In genomic region chr3:17030438-17030837, GRCh38 we compare ENCODE assay signal across 17 cellular contexts.
DNase-seq lines count a peak whose midpoint lies in the region; ATAC-seq, FAIRE-seq and TF ChIP-seq lines count a peak whose summit lies in the region.
"Had no signal": no experiment of that assay in that cellular context is flagged by ENCODE, and none has a peak within 500 bp of the region (broad histone marks: within the 10 kb centered on the region; RNA-seq: fewer than 3 reads in every experiment).

No MANE protein-coding gene starts in this region.

- H3K36me3 ChIP-seq in OCI-LY1 (ENCODE audit: insufficient read depth, low read length) (peaks cover 11% of the 10 kb centered on the region; the same call in 1 of the 2 replicates), HepG2 (replicated peaks in 1 of 2; ENCODE audit: control insufficient read depth in 1 of 2, insufficient read depth in 2 of 2, low read length in 2 of 2) (no peaks in the 10 kb centered on the region), trophoblast cell (ENCODE audit: control insufficient read depth in 1 of 2, insufficient read depth in 2 of 2, low read length in 2 of 2) (no peaks in the 10 kb centered on the region), tibial nerve (no peaks in the 10 kb centered on the region)
- H3K36me3 ChIP-seq: BE2C, pancreas had no signal

- H3K27me3 ChIP-seq in OCI-LY1 (ENCODE audit: insufficient read depth, low read length), result no peaks in the 10 kb centered on the region
- H3K27me3 ChIP-seq in HepG2 (ENCODE audit: control insufficient read depth in 1 of 2, insufficient read depth in 2 of 2, low read length in 2 of 2), result peaks cover 1 to 3% of the 10 kb centered on the region in 2 experiments; a peak in 2 of 5 replicates
- no peaks in the 10 kb centered on the region for H3K27me3 ChIP-seq in trophoblast cell (ENCODE audit: insufficient read depth, low read length)
- no peaks in the 10 kb centered on the region for H3K27me3 ChIP-seq in tibial nerve
- H3K27me3 ChIP-seq: BE2C, pancreas, testis had no signal

- BruUV-seq in HepG2 (replicated peaks; lab: Mats Ljungman, UMichigan), result no TSS peak

- intact Hi-C loops in HepG2 (cut with micrococcal nuclease; ENCODE audit: unreplicated experiment), result loop anchor here (5.0 kb wide), 1 partner anchor 202 kb away; no protein-coding TSS in a partner anchor
- intact Hi-C loops in left ventricle myocardium superior (cut with micrococcal nuclease), result loop anchor here (10.0 kb wide), 1 partner anchor 426 kb away; the partner anchor contains the start of gene DAZL

- H3K9me2 ChIP-seq in OCI-LY1 (ENCODE audit: low read depth, low read length), result no peaks in the 10 kb centered on the region

- H3K23ac ChIP-seq in trophoblast cell (ENCODE audit: low read length), result no peak overlapping the region

- H3K18ac ChIP-seq in trophoblast cell (ENCODE audit: low read length), result no peak overlapping the region

- no peak for DNase-seq in GM12891 (ENCODE audit: insufficient read length, low spot score)
- DNase-seq in HepG2 (ENCODE audit: low spot score), result no peak
- DNase-seq in trophoblast cell, result no peak
- no peak for DNase-seq in left ventricle myocardium superior
- DNase-seq in tibial nerve (ENCODE audit: low spot score in 2 of 2), result no peak
- DNase-seq: activated CD4-positive, alpha-beta T cell treated with anti-CD3 and anti-CD28 coated beads for 36 hours; activated naive CD4-positive, alpha-beta T cell treated with anti-CD3 and anti-CD28 coated beads for 36 hours; BE2C; DMS 273 treated with DMSO at 0.1 percent for 48 hours; kidney; NCI-H146; NCI-H446; pancreas; stimulated activated CD4-positive, alpha-beta T cell treated with anti-CD3 and anti-CD28 coated beads, Interleukin-4, amount 100 ng/mL, for 1 hour; testis had no signal

- no peak for TF ChIP-seq RAD21 in HepG2 (CRISPR knock-in tag; IDR thresholded peaks at IDR 0.05)

- H2BK120ac ChIP-seq in trophoblast cell (ENCODE audit: insufficient read depth, low read length, poor library complexity), result no peak overlapping the region

- no peaks in the 10 kb centered on the region for H3F3A ChIP-seq in OCI-LY1 (ENCODE audit: insufficient read depth, low read length)

- H3K4me2 ChIP-seq in OCI-LY1 (ENCODE audit: low read length), result peak overlapping the region; percentile 21; the same call in 1 of the 2 replicates
- H3K4me2 ChIP-seq in HepG2 (ENCODE audit: low read depth, low read length), result no peak overlapping the region
- no peak overlapping the region for H3K4me2 ChIP-seq in trophoblast cell (ENCODE audit: low read length)

- H2AK5ac ChIP-seq in trophoblast cell (ENCODE audit: low read length), result no peak overlapping the region

- in situ Hi-C loops in HepG2 (cut with HindIII; ENCODE audit: extremely low pct_ligation_motif_present, low pct_unique_long_range_greater_than_20kb), result loop anchor here (25.0 kb wide), 1 partner anchor 418 kb away; the partner anchor contains the start of gene DAZL

- CTCF ChIA-PET in HepG2 (lab: Yijun Ruan, JAX; ENCODE audit: low intra/inter-chr PET ratio, low total read pairs), result no interaction called here

- H3K79me1 ChIP-seq in trophoblast cell (ENCODE audit: low read length), result no peaks in the 10 kb centered on the region

- FAIRE-seq in GM12891 (lab: Jason Lieb, UNC), result peak; percentile 65
- no peak for FAIRE-seq in HepG2 (lab: Jason Lieb, UNC)
- FAIRE-seq: kidney, pancreas had no signal

- TF ChIP-seq POLR2A in GM12891 (IDR thresholded peaks at IDR 0.05; ENCODE audit: low read depth, low read length) (no peak), HepG2 (IDR thresholded peaks at IDR 0.05; ENCODE audit: insufficient read depth in 1 of 2, low read depth in 2 of 2, low read length in 2 of 2) (no peak), tibial nerve (IDR thresholded peaks at IDR 0.05) (no peak)

- H3K79me2 ChIP-seq in OCI-LY1 (ENCODE audit: insufficient read depth, low read length) (no peaks in the 10 kb centered on the region; the same call in 1 of the 2 replicates), HepG2 (ENCODE audit: insufficient read depth, low read length) (no peaks in the 10 kb centered on the region), trophoblast cell (ENCODE audit: control insufficient read depth, insufficient read depth, low read length, poor library complexity) (no peaks in the 10 kb centered on the region)

- H3K27ac ChIP-seq in OCI-LY1 (ENCODE audit: low read depth, low read length, poor library complexity, severe bottlenecking), result peak overlapping the region; percentile 59
- H3K27ac ChIP-seq in HepG2 (ENCODE audit: extremely low read length, insufficient read depth, low read length), result no peak overlapping the region
- H3K27ac ChIP-seq in trophoblast cell (ENCODE audit: low read depth, low read length), result no peak overlapping the region
- no peak overlapping the region for H3K27ac ChIP-seq in tibial nerve
- H3K27ac ChIP-seq: pancreas, testis had no signal

- no peaks in the 10 kb centered on the region for H4K20me1 ChIP-seq in OCI-LY1 (ENCODE audit: insufficient read depth, low read length)
- no peaks in the 10 kb centered on the region for H4K20me1 ChIP-seq in HepG2 (ENCODE audit: insufficient read depth, low read length)

- POLR2A ChIA-PET in HepG2 (lab: Yijun Ruan, JAX), result no interaction called here

- no peak overlapping the region for H2BK5ac ChIP-seq in trophoblast cell (ENCODE audit: low read depth, low read length, poor library complexity)

- WGBS in HepG2 (ENCODE audit: low lambda C conversion rate), result 0% methylated on average over 3 of the region's 3 CpGs
- no CpG with 5 or more reads among the region's 3 CpGs for WGBS in trophoblast cell (ENCODE audit: extremely low coverage, insufficient coverage, insufficient read length)
- 60 to 62% methylated on average over 3 of the region's 3 CpGs for WGBS in tibial nerve, 2 donors

- H3K4me1 ChIP-seq in OCI-LY1 (ENCODE audit: insufficient read depth, low read length, severe bottlenecking) (peaks cover 45% of the 10 kb centered on the region), HepG2 (ENCODE audit: insufficient read depth, low read length) (no peaks in the 10 kb centered on the region), trophoblast cell (ENCODE audit: control insufficient read depth in 1 of 2, insufficient read depth in 2 of 2, low read length in 2 of 2) (no peaks in the 10 kb centered on the region), tibial nerve (no peaks in the 10 kb centered on the region)
- H3K4me1 ChIP-seq: BE2C, testis had no signal

- no peak overlapping the region for H4K8ac ChIP-seq in trophoblast cell (ENCODE audit: low read depth, low read length)

- ATAC-seq in GM21367 (IDR thresholded peaks at IDR 0.05; ENCODE audit: unreplicated experiment) (peak; percentile 58), HepG2 (no peak), left ventricle myocardium superior (no peak)
- ATAC-seq: activated CD4-positive, alpha-beta T cell treated with anti-CD3 and anti-CD28 coated beads for 36 hours had no signal

- H3K9me3 ChIP-seq in OCI-LY1 (ENCODE audit: low read length), result no peaks in the 10 kb centered on the region
- H3K9me3 ChIP-seq in HepG2 (ENCODE audit: low read length), result no peaks in the 10 kb centered on the region
- no peaks in the 10 kb centered on the region for H3K9me3 ChIP-seq in trophoblast cell (ENCODE audit: insufficient read depth, low read depth, low read length)
- no peaks in the 10 kb centered on the region for H3K9me3 ChIP-seq in tibial nerve
- H3K9me3 ChIP-seq: BE2C, pancreas, testis had no signal

- H3K14ac ChIP-seq in trophoblast cell (ENCODE audit: low read length), result no peak overlapping the region

- H4K12ac ChIP-seq in trophoblast cell (ENCODE audit: low read depth, low read length), result no peak overlapping the region

- H2BK12ac ChIP-seq in trophoblast cell (ENCODE audit: low read length), result no peak overlapping the region

- no peak for TF ChIP-seq CTCF in OCI-LY1 (IDR thresholded peaks at IDR 0.05; ENCODE audit: low read length)
- no peak for TF ChIP-seq CTCF in HepG2 (CRISPR knock-in tag; IDR thresholded peaks at IDR 0.05)
- no peak for TF ChIP-seq CTCF in tibial nerve (IDR thresholded peaks at IDR 0.05)

- H3K4me3 ChIP-seq in OCI-LY1 (ENCODE audit: low read depth, low read length, poor library complexity, severe bottlenecking), result no peak overlapping the region
- no peak overlapping the region for H3K4me3 ChIP-seq in HepG2 (replicated peaks in 1 of 3; ENCODE audit: insufficient read depth in 1 of 3, low read depth in 2 of 3, low read length in 3 of 3)
- no peak overlapping the region for H3K4me3 ChIP-seq in trophoblast cell (ENCODE audit: low read depth, low read length)
- H3K4me3 ChIP-seq in tibial nerve, result no peak overlapping the region
- H3K4me3 ChIP-seq: pancreas, testis had no signal

- no peak overlapping the region for H3K4ac ChIP-seq in trophoblast cell (ENCODE audit: low read depth, low read length)

- H2AFZ ChIP-seq in OCI-LY1 (ENCODE audit: low read length) (no peak overlapping the region), HepG2 (ENCODE audit: low read length) (no peak overlapping the region), trophoblast cell (ENCODE audit: insufficient read depth, low read length, poor library complexity) (no peak overlapping the region)

- TF ChIP-seq EP300 in HepG2 (IDR thresholded peaks at IDR 0.05; ENCODE audit: low read depth in 2 of 2, low read length in 2 of 2), result no peak
- TF ChIP-seq EP300 in HepG2 (CRISPR knock-in tag; IDR thresholded peaks at IDR 0.05; ENCODE audit: borderline replicate concordance), result no peak
- TF ChIP-seq EP300 in tibial nerve (IDR thresholded peaks at IDR 0.05), result no peak

- H4K91ac ChIP-seq in trophoblast cell (ENCODE audit: low read depth, low read length), result no peak overlapping the region

- no peak overlapping the region for H3K9ac ChIP-seq in OCI-LY1 (ENCODE audit: low read length)
- H3K9ac ChIP-seq in HepG2 (ENCODE audit: insufficient read depth, low read depth, low read length), result no peak overlapping the region
- no peak overlapping the region for H3K9ac ChIP-seq in trophoblast cell (ENCODE audit: low read length)

TF ChIP-seq in GM12891, 5 proteins besides CTCF, POLR2A, EP300 and RAD21:
- no peak for TF ChIP-seq SPI1 (IDR thresholded peaks at IDR 0.05; ENCODE audit: low read depth, low read length)
- no peak for TF ChIP-seq POLR2AphosphoS5 (IDR thresholded peaks at IDR 0.05; ENCODE audit: low read depth, low read length)
- no peak for TF ChIP-seq TAF1 (IDR thresholded peaks at IDR 0.05; ENCODE audit: low read depth, low read length)
- no peak for TF ChIP-seq POU2F2 (IDR thresholded peaks at IDR 0.05; ENCODE audit: low read depth, low read length)
- TF ChIP-seq PAX5 (IDR thresholded peaks at IDR 0.05; ENCODE audit: insufficient read depth, low read length, severe bottlenecking), result no peak

TF ChIP-seq in HepG2, 621 proteins besides CTCF, POLR2A, EP300 and RAD21:
- TF ChIP-seq CBFB (CRISPR knock-in tag; IDR thresholded peaks at IDR 0.05), result no peak
- TF ChIP-seq PHF8 (CRISPR knock-in tag; IDR thresholded peaks at IDR 0.05), result no peak
- TF ChIP-seq GZF1 (CRISPR knock-in tag; IDR thresholded peaks at IDR 0.05), result peak; percentile 93
